In genomic region chr6:33118525-33119123, GRCh38 we compare ENCODE assay signal across 9 cellular contexts. TPM values are rescaled to one million over a fixed set of nuclear protein-coding genes. Genes with fewer than 3 reads are reported as not detected.
DNase-seq lines count a peak whose midpoint lies in the region; ATAC-seq and TF ChIP-seq lines count a peak whose summit lies in the region.
"Had no signal": no experiment of that assay in that cellular context is flagged by ENCODE, and none has a peak within 500 bp of the region (broad histone marks: within the 10 kb centered on the region; RNA-seq: fewer than 3 reads in every experiment).

No MANE protein-coding gene starts in this region.

- in situ Hi-C loops in SK-MEL-5 (cut with HindIII; ENCODE audit: low pct_unique_long_range_greater_than_20kb, low sequenced_read_pairs) = no loop called here

- H3K36me3 Mint-ChIP-seq in neural crest cell (ENCODE audit: low read depth) = no peaks in the 10 kb centered on the region

- peaks cover 93% of the 10 kb centered on the region for H3K27me3 Mint-ChIP-seq in neural crest cell (ENCODE audit: low read depth)

- no peak overlapping the region for H3K4me3 Mint-ChIP-seq in neural crest cell

- H3K4me1 ChIP-seq in esophagus muscularis mucosa = peaks cover 0 to 12% (median 7%) of the 10 kb centered on the region in 4 donors

- peaks cover 0 to under 1% (median 0%) of the 10 kb centered on the region in 4 donors for H3K9me3 ChIP-seq in esophagus muscularis mucosa

- no peak for TF ChIP-seq POLR2A in esophagus muscularis mucosa (IDR thresholded peaks at IDR 0.05; ENCODE audit: low read depth)

- H3K4me3 ChIP-seq in esophagus muscularis mucosa = no peak overlapping the region

- intact Hi-C loops in esophagus muscularis mucosa (cut with DNase I) = loop anchor here (5.0 kb wide), 1 partner anchor 129 kb away; no protein-coding TSS in a partner anchor

- WGBS in esophagus muscularis mucosa = 0% methylated on average over 3 of the region's 3 CpGs

- peaks cover 0 to 47% (median 25%) of the 10 kb centered on the region in 4 donors for H3K27me3 ChIP-seq in esophagus muscularis mucosa

- no peak for TF ChIP-seq EP300 in esophagus muscularis mucosa (IDR thresholded peaks at IDR 0.05)

- peak; percentile 2 to 58 for DNase-seq in NCI-H524 (lab: John Stamatoyannopoulos, UW)
- no peak for DNase-seq in NCI-H524 treated with DMSO at 0.1 percent for 48 hours (lab: John Stamatoyannopoulos, UW)
- peak; percentile 64 for DNase-seq in M059J (ENCODE audit: low read depth)
- DNase-seq in SK-MEL-5 (ENCODE audit: low read depth, low spot score) = peak; percentile 74
- no peak for DNase-seq in esophagus muscularis mucosa (ENCODE audit: extremely low spot score)
- no peak for DNase-seq in neural crest cell (ENCODE audit: low read depth, low spot score)
- DNase-seq in activated gamma-delta T cell (lab: John Stamatoyannopoulos, UW) = no peak

- H3K27ac Mint-ChIP-seq in neural crest cell (ENCODE audit: unreplicated experiment) = no peak overlapping the region
- H3K27ac Mint-ChIP-seq: CD8-positive, alpha-beta memory T cell had no signal

- ATAC-seq in HG02970 (IDR thresholded peaks at IDR 0.05; ENCODE audit: low FRiP score, unreplicated experiment) = no peak

- peaks cover 7% of the 10 kb centered on the region for H3K4me1 Mint-ChIP-seq in neural crest cell

- no peak overlapping the region for H3K27ac ChIP-seq in esophagus muscularis mucosa (replicated peaks in 1 of 4)

- TF ChIP-seq CTCF in esophagus muscularis mucosa (IDR thresholded peaks at IDR 0.05) = peak; percentile 83 to 85 (median 85)
- TF ChIP-seq CTCF in neural crest cell (conservative IDR thresholded peaks at IDR 0.05) = peak; percentile 87

- H3K9me3 Mint-ChIP-seq in neural crest cell = no peaks in the 10 kb centered on the region

- H3K36me3 ChIP-seq in esophagus muscularis mucosa = no peaks in the 10 kb centered on the region

RNA-seq across cellular contexts. Expression of gene HLA-DPB1, which starts 42.8 kb away (rescaled TPM):
- not detected in 2 replicates for total RNA-seq in M059J (2014; rRNA removed; shearing (Covaris generic))
- 1.7 and 3.5 TPM in 2 replicates for total RNA-seq in SK-MEL-5 (2014; rRNA removed; shearing (Covaris generic))
- 4.2 and 6.6 TPM in 2 replicates for polyA plus RNA-seq in SK-MEL-5 (2015; cell fraction: cytosol; rRNA removed)
- 3.8 and 4.7 TPM in 2 replicates for polyA plus RNA-seq in SK-MEL-5 (2015; cell fraction: nucleus; rRNA removed)
- 10 to 100 TPM; 38.6 to 95.8 (median 61.7) TPM for total RNA-seq in esophagus muscularis mucosa
- 18.7 and 20.4 TPM in 2 replicates for total RNA-seq in neural crest cell

RNA-seq across cellular contexts. Expression of gene HLA-DPA1, which starts 45.2 kb away (rescaled TPM):
- total RNA-seq in M059J (2014; rRNA removed; shearing (Covaris generic)) = 1.3 and 2.0 TPM in 2 replicates
- 7.1 and 8.7 TPM in 2 replicates for total RNA-seq in SK-MEL-5 (2014; rRNA removed; shearing (Covaris generic))
- 28.7 and 38.0 TPM in 2 replicates for polyA plus RNA-seq in SK-MEL-5 (2015; cell fraction: cytosol; rRNA removed)
- polyA plus RNA-seq in SK-MEL-5 (2015; cell fraction: nucleus; rRNA removed) = 12.5 and 14.2 TPM in 2 replicates
- total RNA-seq in esophagus muscularis mucosa (10 to 100 TPM; 28.5 to 91.3 (median 65.9) TPM), neural crest cell (1.8 and 3.4 TPM in 2 replicates)

Comparison
In these comparisons a context has a peak if more than half of its experiments do, and no peak if none do; other contexts are left out.
1. DNase-seq: peak in NCI-H524 (2 of 2), M059J (single experiment) and SK-MEL-5 (single experiment); none in NCI-H524 treated with DMSO at 0.1 percent for 48 hours (single experiment), esophagus muscularis mucosa (single experiment), neural crest cell (single experiment) and activated gamma-delta T cell (single experiment).